9 cellular contexts compared by ENCODE assay signal in the genomic region with DNA sequence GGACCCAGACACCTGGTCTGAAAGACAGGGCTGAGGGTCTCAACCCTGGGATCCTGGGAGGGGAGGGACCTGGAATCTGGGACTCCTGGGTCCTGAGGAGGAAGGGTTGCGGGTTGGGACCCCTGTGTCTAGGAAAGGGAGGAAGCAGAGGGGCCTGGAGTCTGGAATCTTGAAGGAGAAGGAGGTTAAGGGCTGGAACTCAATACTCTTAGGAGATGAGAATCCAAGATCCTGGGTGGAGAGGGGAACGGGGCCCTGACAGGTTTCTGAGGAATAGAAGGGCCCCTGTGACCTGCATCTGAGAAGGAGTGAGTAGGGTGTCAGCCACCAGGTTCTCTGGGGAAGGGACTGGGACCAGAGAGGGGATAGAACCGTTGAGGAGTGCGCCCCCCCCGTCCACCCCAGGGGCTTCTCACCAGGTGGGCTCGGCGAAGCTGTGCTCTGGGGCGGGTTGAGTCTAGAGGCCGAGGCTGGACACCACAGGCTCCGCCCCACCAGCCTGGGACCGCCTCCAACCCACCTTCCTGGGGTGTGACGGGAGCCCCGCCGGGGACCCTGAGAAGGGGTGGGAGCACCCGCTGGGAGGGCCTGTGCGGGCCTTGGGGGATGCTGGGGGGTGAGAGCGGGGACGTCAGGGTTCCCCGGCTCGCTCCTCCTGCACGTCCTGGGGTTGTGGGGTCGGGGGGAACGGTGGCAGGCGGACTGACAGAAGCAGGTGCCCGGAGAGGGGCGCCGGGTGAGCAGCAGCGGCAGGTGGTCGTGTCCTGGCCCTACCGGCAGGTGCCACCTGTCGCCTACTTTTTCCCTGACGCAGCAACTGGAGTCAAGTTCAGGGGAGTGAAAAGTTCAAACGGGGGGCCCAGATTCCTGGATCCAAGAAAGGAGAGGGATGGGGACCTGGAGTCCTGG. TPM values are rescaled to one million over a fixed set of nuclear protein-coding genes. Genes with fewer than 3 reads are reported as not detected.
DNase-seq lines count a peak whose midpoint lies in the region; ATAC-seq, FAIRE-seq and TF ChIP-seq lines count a peak whose summit lies in the region.
"Had no signal": no experiment of that assay in that cellular context is flagged by ENCODE, and none has a peak within 500 bp of the region (broad histone marks: within the 10 kb centered on the region; RNA-seq: fewer than 3 reads in every experiment).

A gene with protein sequence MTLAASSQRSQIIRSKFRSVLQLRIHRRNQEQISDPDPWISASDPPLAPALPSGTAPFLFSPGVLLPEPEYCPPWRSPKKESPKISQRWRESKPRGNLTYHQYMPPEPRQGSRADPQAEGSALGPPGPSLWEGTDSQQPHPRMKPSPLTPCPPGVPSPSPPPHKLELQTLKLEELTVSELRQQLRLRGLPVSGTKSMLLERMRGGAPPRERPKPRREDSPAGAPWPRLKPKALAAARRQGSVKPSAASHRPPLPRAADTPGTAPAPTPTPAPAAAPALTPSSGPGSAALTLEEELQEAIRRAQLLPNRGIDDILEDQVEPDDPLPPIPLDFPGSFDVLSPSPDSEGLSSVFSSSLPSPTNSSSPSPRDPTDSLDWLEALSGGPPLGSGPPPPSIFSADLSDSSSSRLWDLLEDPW (minus strand): TSS at position 463 of the 909 bp plus-strand sequence. CDS start 694 bp downstream, outside the sequence.

- H3K4me1 Mint-ChIP-seq in CD14-positive monocyte = peaks cover 13% of the 10 kb centered on the region

- 85% methylated on average over 14 of the region's 33 CpGs; no CpG with 5 or more reads in 1 of the 2 experiments for WGBS in H1 (ENCODE audit: extremely low coverage in 1 of 2, insufficient coverage in 1 of 2, insufficient read length in 1 of 2, insufficient replicate concordance in 2 of 2, low coverage in 1 of 2, low lambda C conversion rate in 2 of 2, missing lambda C conversion rate in 1 of 2), 2 experiments

- no peak within 1 kb of the TSS for H3K14ac ChIP-seq in H1 (ENCODE audit: insufficient read length)

- H3K18ac ChIP-seq in H1 (ENCODE audit: extremely low read depth, low read length) = no peak within 1 kb of the TSS; the same call in 1 of the 2 replicates

- H2BK15ac ChIP-seq in H1 (ENCODE audit: low read length) = peak within 1 kb of the TSS; percentile 92

- peaks cover 0 to 28% (median 12%) of the 10 kb centered on the region in 4 experiments; a peak in 6 of 7 replicates for H3K4me1 ChIP-seq in H1 (replicated peaks in 1 of 4; ENCODE audit: control insufficient read depth in 3 of 4, insufficient read depth in 4 of 4, low read length in 3 of 4)
- peaks cover 27% of the 10 kb centered on the region for H3K4me1 ChIP-seq in neuron (ENCODE audit: insufficient read depth, low read length)

- no peak for ATAC-seq in HG03354 (IDR thresholded peaks at IDR 0.05; ENCODE audit: poor library complexity, severe bottlenecking, unreplicated experiment)
- no peak for ATAC-seq in HG02970 (IDR thresholded peaks at IDR 0.05; ENCODE audit: low FRiP score, unreplicated experiment)

- H3K23me2 ChIP-seq in H1 (ENCODE audit: low read depth, low read length) = peaks cover 11% of the 10 kb centered on the region; the same call in 1 of the 2 replicates

- H2AFZ ChIP-seq in H1 (ENCODE audit: low read length) (no peak within 1 kb of the TSS), neuron (ENCODE audit: low read depth, low read length) (peak within 1 kb of the TSS; percentile 44)

- peak within 1 kb of the TSS; percentile 93 to 97 (median 96) for H3K27ac Mint-ChIP-seq in CD14-positive monocyte

- POLR2A ChIA-PET in H1 (lab: Charles Lee; ENCODE audit: partially characterized antibody) = interaction anchor here (0.6 to 1.8 kb wide), 7 partner anchors 9 to 74 kb away, joined by 3 to 9 read pairs (median 5); a partner anchor contains a TSS

- CTCF ChIA-PET in H1 (lab: Charles Lee; ENCODE audit: partially characterized antibody) = interaction anchor here (0.7 to 1.2 kb wide), 5 partner anchors 7 to 528 kb away, joined by 3 to 4 read pairs (median 3); no protein-coding TSS in a partner anchor

- no peaks in the 10 kb centered on the region for H3K79me1 ChIP-seq in H1 (ENCODE audit: low read depth, low read length)

- intact Hi-C loops in CD14-positive monocyte (cut with micrococcal nuclease) = loop anchor here (5.0 to 10.0 kb wide), 2 partner anchors 72 to 75 kb away; a partner anchor contains a TSS

- peak within 1 kb of the TSS; percentile 83 for H3K4ac ChIP-seq in H1 (replicated peaks; ENCODE audit: insufficient read length, low read depth, low read length)

- TF ChIP-seq RAD21 in H1 (IDR thresholded peaks at IDR 0.05 in 1 of 2, conservative IDR thresholded peaks at IDR 0.05 in 1 of 2; ENCODE audit: low read depth in 2 of 2, low read length in 2 of 2) = no peak

- H3K9me3 Mint-ChIP-seq in CD14-positive monocyte = peaks cover 0 to 4% (median under 1%) of the 10 kb centered on the region in 7 donors

- peak within 1 kb of the TSS; percentile 17 for H4K5ac ChIP-seq in H1 (ENCODE audit: insufficient read length, low read depth, low read length)

- TF ChIP-seq POLR2A in H1 (IDR thresholded peaks at IDR 0.05; ENCODE audit: control extremely low read depth in 1 of 2, low read depth in 2 of 2, low read length in 2 of 2) = no peak
- TF ChIP-seq POLR2A in GM12891 (IDR thresholded peaks at IDR 0.05; ENCODE audit: low read depth, low read length) = no peak

- H3K27me3 Mint-ChIP-seq in CD14-positive monocyte (ENCODE audit: low read depth in 3 of 3) = peaks cover 0 to 6% (median 1%) of the 10 kb centered on the region in 3 donors

- H2BK120ac ChIP-seq in H1 (replicated peaks; ENCODE audit: low read depth, low read length) = no peak within 1 kb of the TSS

- H3K27me3 ChIP-seq in H1 (replicated peaks in 1 of 4; ENCODE audit: control insufficient read depth in 3 of 4, extremely low read depth in 1 of 4, insufficient read depth in 3 of 4, low read length in 3 of 4) (no peaks in the 10 kb centered on the region), neuron (ENCODE audit: insufficient read depth, low read length) (no peaks in the 10 kb centered on the region)

- H3K27ac ChIP-seq in H1 (ENCODE audit: low read depth, low read length) = no peak within 1 kb of the TSS

- H3K23ac ChIP-seq in H1 (ENCODE audit: insufficient read length) = no peak within 1 kb of the TSS

- DNase-seq in CD14-positive monocyte (ENCODE audit: low spot score) (no peak), NCI-H2171 treated with DMSO at 0.1 percent for 48 hours (lab: John Stamatoyannopoulos, UW) (peak; percentile 76), H1 (ENCODE audit: low read depth in 1 of 2, low spot score in 2 of 2) (peak in 1 of 2 experiments; percentile 57), GM12891 (ENCODE audit: insufficient read length, low spot score) (no peak), UCSD-AML1 (lab: John Stamatoyannopoulos, UW; ENCODE audit: unreplicated experiment) (no peak)
- DNase-seq: activated CD4-positive, alpha-beta T cell treated with anti-CD3 and anti-CD28 coated beads for 1 hour had no signal

- no peaks in the 10 kb centered on the region for H4K20me1 ChIP-seq in H1 (replicated peaks in 1 of 2; ENCODE audit: control insufficient read depth in 1 of 2, insufficient read depth in 2 of 2, low read length in 2 of 2)

- H3K4me2 ChIP-seq in H1 (ENCODE audit: insufficient read depth in 1 of 2, low read depth in 2 of 2, low read length in 2 of 2) = peak within 1 kb of the TSS; percentile 32 to 68

- TF ChIP-seq CTCF in CD14-positive monocyte (IDR thresholded peaks at IDR 0.05) (no peak), H1 (IDR thresholded peaks at IDR 0.05; ENCODE audit: control extremely low read depth in 1 of 3, insufficient read depth in 1 of 3, low read depth in 1 of 3, low read length in 3 of 3) (no peak)

- TF ChIP-seq EP300 in H1 (IDR thresholded peaks at IDR 0.05; ENCODE audit: borderline replicate concordance in 1 of 2, low read depth in 2 of 2, low read length in 2 of 2) = no peak

- peak within 1 kb of the TSS; percentile 65; the same call in 1 of the 2 replicates for H2AK5ac ChIP-seq in H1 (ENCODE audit: low read depth, low read length)

- H4K91ac ChIP-seq in H1 (replicated peaks; ENCODE audit: insufficient read length, low read length) = peak within 1 kb of the TSS; percentile 91

- H3K4me3 ChIP-seq in H1 (ENCODE audit: extremely low read depth in 1 of 4, insufficient read depth in 2 of 4, low read depth in 3 of 4, low read length in 4 of 4) (peak within 1 kb of the TSS; percentile 59 to 96 (median 84); a peak in 5 of 8 replicates), neuron (ENCODE audit: low read length) (peak within 1 kb of the TSS; percentile 58)

- H2BK20ac ChIP-seq in H1 (ENCODE audit: low read length) = no peak within 1 kb of the TSS

- H3K9me3 ChIP-seq in H1 (ENCODE audit: insufficient read depth in 2 of 2, low read depth in 1 of 2, low read length in 1 of 2) (no peaks in the 10 kb centered on the region), neuron (ENCODE audit: low read length) (no peaks in the 10 kb centered on the region)

- H3K4me3 Mint-ChIP-seq in CD14-positive monocyte = peak within 1 kb of the TSS; percentile 93 to 96

- H3K36me3 ChIP-seq in H1 (ENCODE audit: control insufficient read depth in 2 of 4, insufficient read depth in 4 of 4, low read length in 3 of 4) (no peaks in the 10 kb centered on the region), neuron (ENCODE audit: insufficient read depth, low read length) (no peaks in the 10 kb centered on the region)

- peak within 1 kb of the TSS; percentile 66 for H2BK5ac ChIP-seq in H1 (ENCODE audit: low read depth, low read length)

- FAIRE-seq in H1 (lab: Jason Lieb, UNC) = no peak
- FAIRE-seq in GM12891 (lab: Jason Lieb, UNC) = no peak

- peak within 1 kb of the TSS; percentile 60; the same call in 1 of the 2 replicates for H2BK12ac ChIP-seq in H1 (ENCODE audit: low read depth, low read length)

- no peak within 1 kb of the TSS for H3K9ac ChIP-seq in H1 (replicated peaks in 1 of 4; ENCODE audit: extremely low read depth in 1 of 4, low read depth in 3 of 4, low read length in 3 of 4)

- no peaks in the 10 kb centered on the region for H3K79me2 ChIP-seq in H1 (ENCODE audit: control insufficient read depth in 1 of 2, insufficient read depth in 2 of 2, low read length in 2 of 2)

- no peaks in the 10 kb centered on the region for H3K36me3 Mint-ChIP-seq in CD14-positive monocyte

- H4K8ac ChIP-seq in H1 (ENCODE audit: extremely low read depth, insufficient read depth, low read length) = peak within 1 kb of the TSS; percentile 77

- H3K56ac ChIP-seq in H1 (replicated peaks; ENCODE audit: insufficient read length, low read depth, low read length) = peak within 1 kb of the TSS; percentile 44

TF ChIP-seq in GM12891, 5 proteins besides CTCF, POLR2A, EP300 and RAD21:
- TF ChIP-seq TAF1 (IDR thresholded peaks at IDR 0.05; ENCODE audit: low read depth, low read length) = no peak

RNA-seq across cellular contexts. Expression of the gene that starts here (rescaled TPM):
- polyA plus RNA-seq in CD14-positive monocyte (not detected), H1 (2011; rRNA removed) (2.3 and 2.5 TPM in 2 replicates)
- total RNA-seq in H1 (2021; fragmentation: NEBNext Ultra II Directional; extraction: Animal tissue kit (Norgen Biotek cat#: 25700)) = 2.0 and 2.9 TPM in 2 replicates
- 1.1 TPM for polyA plus RNA-seq in H1 (2011; cell fraction: cytosol; rRNA removed)
- polyA plus RNA-seq in H1 (2011; cell fraction: nucleus; rRNA removed) = 2.5 TPM
- polyA plus RNA-seq in H1 (2012, experiment 1 of 2) = 1.6 to 2.7 TPM (median 1.8 TPM) in 4 replicates
- 3.3 TPM for polyA plus RNA-seq in H1 (2012, experiment 2 of 2)
- polyA plus RNA-seq in H1 (2013, experiment 1 of 2) = 1.8 TPM
- polyA plus RNA-seq in H1 (2013, experiment 2 of 2) = 2.0 TPM
- 1.1 and 1.4 TPM in 2 replicates for polyA minus RNA-seq in H1 (2011; rRNA and poly(A)+ RNA removed)
- 2.7 TPM for polyA minus RNA-seq in H1 (2011; cell fraction: cytosol; rRNA and poly(A)+ RNA removed)
- 2.6 TPM for polyA minus RNA-seq in H1 (2011; cell fraction: nucleus; rRNA and poly(A)+ RNA removed)
- 0.17 TPM for polyA plus RNA-seq in GM12891 (2012; ENCODE audit: low read depth, missing spikeins)
